Comparison of ENCODE assay signal across 19 cellular contexts in the genomic region with DNA sequence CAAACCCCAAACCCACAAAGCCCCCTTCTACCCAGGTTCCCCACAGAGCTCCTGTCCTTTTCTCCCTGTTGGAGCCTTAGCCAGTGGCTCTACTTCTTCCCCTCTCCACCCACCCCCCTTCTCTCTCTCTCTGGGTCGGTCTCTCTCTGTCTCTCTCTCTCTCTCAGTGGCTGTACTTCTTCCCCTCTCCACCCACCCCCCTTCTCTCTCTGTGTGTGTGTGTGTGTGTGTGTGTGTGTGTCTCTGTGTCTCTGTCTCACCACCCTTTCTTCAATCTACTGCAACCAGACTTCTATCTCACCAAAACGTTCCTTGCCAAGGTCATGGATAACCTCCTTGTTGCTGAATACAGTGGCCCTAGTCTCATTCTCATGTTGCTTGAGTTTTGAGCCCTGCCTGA. TPM values are rescaled to one million over a fixed set of nuclear protein-coding genes. Genes with fewer than 3 reads are reported as not detected.
DNase-seq lines count a peak whose midpoint lies in the region; ATAC-seq and TF ChIP-seq lines count a peak whose summit lies in the region.
"Had no signal": no experiment of that assay in that cellular context is flagged by ENCODE, and none has a peak within 500 bp of the region (broad histone marks: within the 10 kb centered on the region; RNA-seq: fewer than 3 reads in every experiment).

No MANE protein-coding gene starts in this region.

- WGBS in spleen, 5 donors = 12 to 41% (median 23%) methylated on average over 2 of the region's 2 CpGs

- H3K27me3 Mint-ChIP-seq in activated naive CD4-positive, alpha-beta T cell treated with anti-CD3 and anti-CD28 coated beads for 36 hours (ENCODE audit: low read depth) = no peaks in the 10 kb centered on the region
- no peaks in the 10 kb centered on the region for H3K27me3 Mint-ChIP-seq in T-cell
- H3K27me3 Mint-ChIP-seq in effector memory CD8-positive, alpha-beta T cell = no peaks in the 10 kb centered on the region

- TF ChIP-seq CTCF in spleen (IDR thresholded peaks at IDR 0.05 in 8 of 11, conservative IDR thresholded peaks at IDR 0.05 in 3 of 11) = no peak

- no peaks in the 10 kb centered on the region for H3K9me3 Mint-ChIP-seq in activated naive CD4-positive, alpha-beta T cell treated with anti-CD3 and anti-CD28 coated beads for 36 hours
- H3K9me3 Mint-ChIP-seq in T-cell = no peaks in the 10 kb centered on the region
- H3K9me3 Mint-ChIP-seq in effector memory CD8-positive, alpha-beta T cell = no peaks in the 10 kb centered on the region

- H3K4me3 ChIP-seq in spleen = no peak overlapping the region
- H3K4me3 ChIP-seq: coronary artery, thyroid gland had no signal

- H3K27ac ChIP-seq in spleen = peak overlapping the region in 5 of 8 donors; percentile 16 to 57 (median 50)
- H3K27ac ChIP-seq: coronary artery, KMS-11, thyroid gland had no signal

- CTCF ChIA-PET in activated naive CD4-positive, alpha-beta T cell treated with anti-CD3 and anti-CD28 coated beads for 36 hours (lab: Charles Lee) = interaction anchor here (0.6 to 10.2 kb wide), 12 partner anchors 11 to 390 kb away, joined by 3 to 377 read pairs (median 4); a partner anchor contains a TSS
- CTCF ChIA-PET in T-cell (lab: Charles Lee) = interaction anchor here (0.7 to 8.2 kb wide), 11 partner anchors 16 to 913 kb away, joined by 3 to 246 read pairs (median 4); a partner anchor contains a TSS

- no peak for TF ChIP-seq POLR2A in spleen (IDR thresholded peaks at IDR 0.05)

- no peaks in the 10 kb centered on the region for H3K27me3 ChIP-seq in spleen (replicated peaks in 1 of 7)
- H3K27me3 ChIP-seq: thyroid gland had no signal

- H3K36me3 ChIP-seq in spleen = peaks cover 0 to 16% (median 0%) of the 10 kb centered on the region in 6 donors
- H3K36me3 ChIP-seq: thyroid gland had no signal

- H3K9me3 ChIP-seq in spleen = no peaks in the 10 kb centered on the region
- H3K9me3 ChIP-seq: thyroid gland had no signal

- H3K4me1 ChIP-seq in spleen = peaks cover 8 to 49% (median 29%) of the 10 kb centered on the region in 6 donors
- H3K4me1 ChIP-seq: thyroid gland had no signal

- H3K4me3 Mint-ChIP-seq in activated naive CD4-positive, alpha-beta T cell treated with anti-CD3 and anti-CD28 coated beads for 36 hours = peak overlapping the region; percentile 36
- peak overlapping the region; percentile 78 to 85 (median 78) for H3K4me3 Mint-ChIP-seq in T-cell
- peak overlapping the region; percentile 76 to 79 for H3K4me3 Mint-ChIP-seq in effector memory CD8-positive, alpha-beta T cell

- no peak for DNase-seq in activated naive CD4-positive, alpha-beta T cell treated with anti-CD3 and anti-CD28 coated beads for 36 hours
- no peak for DNase-seq in activated naive CD4-positive, alpha-beta T cell treated with anti-CD3 and anti-CD28 coated beads, Interleukin-2, amount 50 U/mL, for 16 hours
- DNase-seq in T-cell (peak in 9 of 34 experiments; percentile 12 to 42 (median 33)), spleen (no peak), NCI-H146 (lab: John Stamatoyannopoulos, UW) (no peak), NCI-H82 treated with DMSO at 0.1 percent for 48 hours (lab: John Stamatoyannopoulos, UW; ENCODE audit: unreplicated experiment) (no peak)
- no peak for DNase-seq in effector memory CD8-positive, alpha-beta T cell
- DNase-seq: activated CD8-positive, alpha-beta memory T cell treated with anti-CD3 and anti-CD28 coated beads for 24 hours; anterior cingulate cortex; NCI-H526 treated with DMSO at 0.1 percent for 48 hours; RPMI8226; stimulated activated CD4-positive, alpha-beta T cell treated with anti-CD3 and anti-CD28 coated beads, Interleukin-12 subunit alpha, Interleukin-12 subunit beta, amount 100 ng/mL, for 4 hours; T-helper 9 cell; thyroid gland had no signal

- peak overlapping the region; percentile 79 for H3K27ac Mint-ChIP-seq in activated naive CD4-positive, alpha-beta T cell treated with anti-CD3 and anti-CD28 coated beads for 36 hours
- H3K27ac Mint-ChIP-seq in T-cell = peak overlapping the region; percentile 95 to 96
- H3K27ac Mint-ChIP-seq in effector memory CD8-positive, alpha-beta T cell = peak overlapping the region; percentile 21 to 70

- ATAC-seq in T-cell (replicated peaks in 1 of 4) (peak in 3 of 4 experiments; percentile 8 to 15 (median 14)), HG03159 (IDR thresholded peaks at IDR 0.05; ENCODE audit: unreplicated experiment) (no peak)
- peak; percentile 11 for ATAC-seq in effector memory CD8-positive, alpha-beta T cell (replicated peaks)

- peaks cover 51% of the 10 kb centered on the region for H3K4me1 Mint-ChIP-seq in activated naive CD4-positive, alpha-beta T cell treated with anti-CD3 and anti-CD28 coated beads for 36 hours (ENCODE audit: low read depth)
- peaks cover 68 to 72% (median 72%) of the 10 kb centered on the region in 3 donors for H3K4me1 Mint-ChIP-seq in T-cell
- H3K4me1 Mint-ChIP-seq in effector memory CD8-positive, alpha-beta T cell (ENCODE audit: low read depth in 2 of 2) = peaks cover 35 to 46% of the 10 kb centered on the region in 2 donors

- intact Hi-C loops in activated naive CD4-positive, alpha-beta T cell treated with anti-CD3 and anti-CD28 coated beads for 36 hours (cut with micrococcal nuclease) = loop anchor here (5.0 to 10.0 kb wide), 3 partner anchors 53 to 746 kb away; a partner anchor contains a TSS
- intact Hi-C loops in spleen (cut with DNase I; ENCODE audit: low total_unique reads) = loop anchor here (5.0 to 10.0 kb wide), 3 partner anchors 93 to 396 kb away; a partner anchor contains a TSS

- H3K36me3 Mint-ChIP-seq in activated naive CD4-positive, alpha-beta T cell treated with anti-CD3 and anti-CD28 coated beads for 36 hours (ENCODE audit: low read depth) = no peaks in the 10 kb centered on the region
- H3K36me3 Mint-ChIP-seq in T-cell = peaks cover 14% of the 10 kb centered on the region
- H3K36me3 Mint-ChIP-seq in effector memory CD8-positive, alpha-beta T cell (ENCODE audit: insufficient read depth) = peaks cover 14% of the 10 kb centered on the region

- POLR2A ChIA-PET in T-cell (lab: Charles Lee) = interaction anchor here (0.6 to 1.2 kb wide), 4 partner anchors 10 to 425 kb away, joined by 3 to 5 read pairs (median 4); a partner anchor contains a TSS

RNA-seq across cellular contexts. Expression of a gene that starts 8.7 kb away (rescaled TPM):
- 10 to 100 TPM; 27.7 to 28.4 TPM for total RNA-seq in activated naive CD4-positive, alpha-beta T cell treated with anti-CD3 and anti-CD28 coated beads for 36 hours
- 10 to 100 TPM; 28.7 to 96.7 (median 35.4) TPM for total RNA-seq in T-cell
- total RNA-seq in spleen = 10 to 100 TPM; 28.5 to 42.0 (median 36.1) TPM
- 10 to 100 TPM; 36.9 to 47.0 (median 40.6) TPM for polyA plus RNA-seq in spleen

RNA-seq across cellular contexts. Expression of a gene that starts 27.8 kb away (rescaled TPM):
- total RNA-seq in activated naive CD4-positive, alpha-beta T cell treated with anti-CD3 and anti-CD28 coated beads for 36 hours = under 1 TPM; 0.27 to 0.50 TPM
- total RNA-seq in T-cell (not detected), spleen (not detected)
- polyA plus RNA-seq in spleen = not detected
- total RNA-seq: lung microvascular endothelial cell had no signal
- polyA plus RNA-seq: AG04450 had no signal

RNA-seq across cellular contexts. Expression of a gene that starts 32.3 kb away (rescaled TPM):
- not detected for total RNA-seq in activated naive CD4-positive, alpha-beta T cell treated with anti-CD3 and anti-CD28 coated beads for 36 hours
- total RNA-seq in T-cell = under 1 TPM in 3 of 5 donors, not detected in 2; 0.06 to 0.15 (median 0.09) TPM
- total RNA-seq in spleen = 1 to 10 TPM; 1.0 to 4.4 (median 1.3) TPM
- polyA plus RNA-seq in spleen = 1 to 10 TPM in 1 of 3 donors, under 1 TPM in 2; 0.50 to 2.7 (median 0.76) TPM
- total RNA-seq: lung microvascular endothelial cell had no signal

Comparison
In these comparisons a context has a peak if more than half of its experiments do, and no peak if none do; other contexts are left out.
1. H3K27ac Mint-ChIP-seq: peak in every context shown above with its lines; median percentile 96 in T-cell; 79 in activated naive CD4-positive, alpha-beta T cell treated with anti-CD3 and anti-CD28 coated beads for 36 hours; 46 in effector memory CD8-positive, alpha-beta T cell.